Comparison of ENCODE assay signal across 9 cellular contexts in genomic region chr1:86155061-86155806, GRCh38. TPM values are rescaled to one million over a fixed set of nuclear protein-coding genes. Genes with fewer than 3 reads are reported as not detected.
DNase-seq lines count a peak whose midpoint lies in the region; ATAC-seq and TF ChIP-seq lines count a peak whose summit lies in the region.
"Had no signal": no experiment of that assay in that cellular context is flagged by ENCODE, and none has a peak within 500 bp of the region (broad histone marks: within the 10 kb centered on the region; RNA-seq: fewer than 3 reads in every experiment).

No MANE protein-coding gene starts in this region.

- H3K9me3 ChIP-seq in Peyer's patch: peaks cover 0 to 4% (median 0%) of the 10 kb centered on the region in 4 donors

- intact Hi-C loops in Right ventricle myocardium superior (cut with DNase I): no loop called here

- peak overlapping the region; percentile 16 for H3K27ac Mint-ChIP-seq in osteocyte (ENCODE audit: unreplicated experiment)

- H3K27ac ChIP-seq in Peyer's patch: peak overlapping the region in 1 of 4 donors; percentile 8

- peak overlapping the region; percentile 77 for H3K4me3 Mint-ChIP-seq in osteocyte (ENCODE audit: unreplicated experiment)

- H3K9me3 Mint-ChIP-seq in osteocyte (ENCODE audit: unreplicated experiment): no peaks in the 10 kb centered on the region

- H3K36me3 ChIP-seq in BJ (ENCODE audit: control insufficient read depth, insufficient read depth, low read length): no peaks in the 10 kb centered on the region
- H3K36me3 ChIP-seq in Peyer's patch: no peaks in the 10 kb centered on the region

- no peaks in the 10 kb centered on the region for H3K4me1 ChIP-seq in Peyer's patch

- CTCF ChIA-PET in BJ (lab: Yijun Ruan, JAX): interaction anchor here (1.0 kb wide), 1 partner anchor 136 kb away, joined by 4 read pairs; no protein-coding TSS in a partner anchor

- H3K4me3 ChIP-seq in BJ (ENCODE audit: low read depth, low read length) (peak overlapping the region; percentile 15), Peyer's patch (peak overlapping the region in 3 of 4 donors; percentile 1 to 42 (median 35))

- H3K4me1 Mint-ChIP-seq in osteocyte (ENCODE audit: unreplicated experiment): peaks cover 30% of the 10 kb centered on the region

- TF ChIP-seq POLR2A in Peyer's patch (IDR thresholded peaks at IDR 0.05): no peak

- peak; percentile 76 for ATAC-seq in Right ventricle myocardium superior (ENCODE audit: poor library complexity)
- no peak for ATAC-seq in GM18868 (IDR thresholded peaks at IDR 0.05; ENCODE audit: unreplicated experiment)

- POLR2A ChIA-PET in BJ (lab: Charles Lee): no interaction called here

- H3K36me3 Mint-ChIP-seq in osteocyte (ENCODE audit: unreplicated experiment): no peaks in the 10 kb centered on the region

- no peak for TF ChIP-seq CTCF in BJ (IDR thresholded peaks at IDR 0.05; ENCODE audit: insufficient read depth, low read depth, low read length)
- TF ChIP-seq CTCF in Peyer's patch (IDR thresholded peaks at IDR 0.05): no peak
- no peak for TF ChIP-seq CTCF in osteocyte (IDR thresholded peaks at IDR 0.05)

- DNase-seq in BJ (ENCODE audit: low read depth) (no peak), Peyer's patch (peak in 1 of 3 donors; percentile 48), Right ventricle myocardium superior (peak; percentile 49), osteocyte (ENCODE audit: extremely low spot score, unreplicated experiment) (peak; percentile 81), T-helper 2 cell (no peak), LoVo (ENCODE audit: low spot score) (no peak)
- no peak for DNase-seq in stimulated activated naive CD4-positive, alpha-beta T cell treated with Interleukin-2 at 50 U/mL for 16 hours (lab: John Stamatoyannopoulos, UW)

- H3K27me3 Mint-ChIP-seq in osteocyte (ENCODE audit: unreplicated experiment): peaks cover 9% of the 10 kb centered on the region

- no peaks in the 10 kb centered on the region for H3K27me3 ChIP-seq in BJ (ENCODE audit: control insufficient read depth, insufficient read depth, low read length)
- no peaks in the 10 kb centered on the region for H3K27me3 ChIP-seq in Peyer's patch

RNA-seq across cellular contexts. Expression of gene COL24A1, which starts 1.3 kb away (rescaled TPM):
- 0.28 and 0.59 TPM in 2 replicates for polyA plus RNA-seq in BJ (2011; rRNA removed)
- polyA minus RNA-seq in BJ (2011; rRNA and poly(A)+ RNA removed): 1.2 and 2.7 TPM in 2 replicates
- total RNA-seq in Peyer's patch (1 to 10 TPM in 1 of 4 donors, under 1 TPM in 3; 0.18 to 3.3 (median 0.34) TPM), Right ventricle myocardium superior (1.9 TPM), osteocyte (0.46 and 0.47 TPM in 2 replicates)
- total RNA-seq: HT-29 had no signal

Comparison
In these comparisons a context has a peak if more than half of its experiments do, and no peak if none do; other contexts are left out.
1. DNase-seq: peak in Right ventricle myocardium superior (single experiment) and osteocyte (single experiment); none in BJ (single experiment), T-helper 2 cell (0 of 5), stimulated activated naive CD4-positive, alpha-beta T cell treated with Interleukin-2 at 50 U/mL for 16 hours (single experiment) and LoVo (single experiment).